In genomic region chr13:111616203-111616602, GRCh38 we compare ENCODE assay signal across 24 cellular contexts.
"Had no signal": no experiment of that assay in that cellular context is flagged by ENCODE, and none has a peak within 500 bp of the region (broad histone marks: within the 10 kb centered on the region; RNA-seq: fewer than 3 reads in every experiment).

No MANE protein-coding gene starts in this region.

- H3K36me3 ChIP-seq: colonic mucosa, esophagus squamous epithelium, gastrocnemius medialis, heart right ventricle, left ventricle myocardium inferior, lower lobe of right lung had no signal

- H3K9me3 Mint-ChIP-seq: mesothelial cell of epicardium, naive B cell had no signal

- H3K4me3 Mint-ChIP-seq: mesothelial cell of epicardium, naive B cell had no signal

- H3K27me3 ChIP-seq: colonic mucosa, gastrocnemius medialis had no signal

- H3K27ac ChIP-seq: colonic mucosa, dorsolateral prefrontal cortex, epithelial cell of prostate, esophagus squamous epithelium, gastrocnemius medialis, heart right ventricle, left ventricle myocardium inferior, lower lobe of right lung had no signal

- H3K36me3 Mint-ChIP-seq: mesothelial cell of epicardium, naive B cell had no signal

- H3K4me3 ChIP-seq: colonic mucosa, dorsolateral prefrontal cortex, esophagus squamous epithelium, gastrocnemius medialis, heart right ventricle, left ventricle myocardium inferior, lower lobe of right lung, mucosa of descending colon had no signal

- H3K4me1 Mint-ChIP-seq: mesothelial cell of epicardium, naive B cell had no signal

- ATAC-seq: esophagus mucosa, gastrocnemius medialis, heart right ventricle, left cardiac atrium, lower lobe of right lung, mucosa of descending colon had no signal

- H3K4me1 ChIP-seq: colonic mucosa, gastrocnemius medialis, heart right ventricle, left ventricle myocardium inferior, lower lobe of right lung had no signal

- FAIRE-seq: endometrium, islet of Langerhans, keratinocyte had no signal

- H3K27ac Mint-ChIP-seq: mesothelial cell of epicardium, naive B cell had no signal

- DNase-seq: colonic mucosa; dermis blood vessel endothelial cell; dorsolateral prefrontal cortex; effector CD4-positive, alpha-beta T cell; effector memory CD4-positive, alpha-beta T cell; erythroblast; esophagus squamous epithelium; foreskin melanocyte; gastrocnemius medialis; glutamatergic neuron; heart right ventricle; hippocampal formation; left cardiac atrium; left ventricle myocardium inferior; lower lobe of right lung; mesenchymal stem cell; mucosa of descending colon; naive B cell had no signal

- H3K9me3 ChIP-seq: colonic mucosa, esophagus squamous epithelium, gastrocnemius medialis, heart right ventricle, left ventricle myocardium inferior, lower lobe of right lung, mucosa of descending colon had no signal
